ENCODE assay signal across 2 cellular contexts in the genomic region with DNA sequence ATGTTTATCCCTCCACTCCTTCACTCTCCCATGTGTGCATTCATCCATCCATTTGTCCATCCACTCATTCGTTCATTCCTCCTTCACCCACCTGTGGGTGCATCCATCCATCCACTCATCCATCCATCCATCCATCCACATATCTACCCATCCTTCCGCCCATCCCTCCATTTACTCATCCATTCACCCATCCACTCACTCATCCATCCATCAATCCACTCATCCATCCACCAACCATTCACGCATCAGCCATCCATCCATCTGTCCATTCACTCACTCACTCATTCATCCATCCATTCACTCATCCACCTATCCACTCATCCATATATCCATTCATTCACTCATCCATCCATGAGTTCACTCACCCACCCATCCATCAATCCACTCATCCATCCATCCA.
TF ChIP-seq lines count a peak whose summit lies in the region.

No MANE protein-coding gene starts in this region.

TF ChIP-seq in IMR-90, 13 proteins besides CTCF, POLR2A, EP300 and RAD21:
- no peak for TF ChIP-seq NFE2L2 (IDR thresholded peaks at IDR 0.05; ENCODE audit: low read depth, low read length)
- TF ChIP-seq SMC3 (IDR thresholded peaks at IDR 0.05; ENCODE audit: low read depth, low read length), result no peak
- TF ChIP-seq, protein P1, sequence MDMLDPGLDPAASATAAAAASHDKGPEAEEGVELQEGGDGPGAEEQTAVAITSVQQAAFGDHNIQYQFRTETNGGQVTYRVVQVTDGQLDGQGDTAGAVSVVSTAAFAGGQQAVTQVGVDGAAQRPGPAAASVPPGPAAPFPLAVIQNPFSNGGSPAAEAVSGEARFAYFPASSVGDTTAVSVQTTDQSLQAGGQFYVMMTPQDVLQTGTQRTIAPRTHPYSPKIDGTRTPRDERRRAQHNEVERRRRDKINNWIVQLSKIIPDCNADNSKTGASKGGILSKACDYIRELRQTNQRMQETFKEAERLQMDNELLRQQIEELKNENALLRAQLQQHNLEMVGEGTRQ (IDR thresholded peaks at IDR 0.05; ENCODE audit: low read depth, low read length), result no peak
- TF ChIP-seq CHD1 (IDR thresholded peaks at IDR 0.05; ENCODE audit: low read depth, low read length), result no peak
- no peak for TF ChIP-seq MXI1 (IDR thresholded peaks at IDR 0.05; ENCODE audit: borderline replicate concordance, low read depth, low read length)
- TF ChIP-seq, protein P2, sequence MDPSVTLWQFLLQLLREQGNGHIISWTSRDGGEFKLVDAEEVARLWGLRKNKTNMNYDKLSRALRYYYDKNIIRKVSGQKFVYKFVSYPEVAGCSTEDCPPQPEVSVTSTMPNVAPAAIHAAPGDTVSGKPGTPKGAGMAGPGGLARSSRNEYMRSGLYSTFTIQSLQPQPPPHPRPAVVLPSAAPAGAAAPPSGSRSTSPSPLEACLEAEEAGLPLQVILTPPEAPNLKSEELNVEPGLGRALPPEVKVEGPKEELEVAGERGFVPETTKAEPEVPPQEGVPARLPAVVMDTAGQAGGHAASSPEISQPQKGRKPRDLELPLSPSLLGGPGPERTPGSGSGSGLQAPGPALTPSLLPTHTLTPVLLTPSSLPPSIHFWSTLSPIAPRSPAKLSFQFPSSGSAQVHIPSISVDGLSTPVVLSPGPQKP (IDR thresholded peaks at IDR 0.05; ENCODE audit: borderline replicate concordance, low read depth, low read length), result no peak
- TF ChIP-seq MAFK (IDR thresholded peaks at IDR 0.05; ENCODE audit: low read depth, low read length), result no peak
- no peak for TF ChIP-seq RCOR1 (IDR thresholded peaks at IDR 0.05; ENCODE audit: insufficient replicate concordance, low read length)
- TF ChIP-seq CEBPB (IDR thresholded peaks at IDR 0.05; ENCODE audit: low read depth, low read length), result no peak
- TF ChIP-seq RFX5 (IDR thresholded peaks at IDR 0.05; ENCODE audit: low read depth, low read length), result no peak
- TF ChIP-seq FOS (IDR thresholded peaks at IDR 0.05; ENCODE audit: low read depth, low read length), result no peak
- no peak for TF ChIP-seq BHLHE40 (IDR thresholded peaks at IDR 0.05; ENCODE audit: low read depth, low read length)
- TF ChIP-seq MAZ (IDR thresholded peaks at IDR 0.05; ENCODE audit: borderline replicate concordance, low read depth, low read length), result no peak

TF ChIP-seq in K562, 482 proteins besides CTCF, POLR2A, EP300 and RAD21:
- TF ChIP-seq TSC22D4 (tag; IDR thresholded peaks at IDR 0.05) (peak; percentile 85; the same call in 1 of the 2 replicates), ZNF551 (CRISPR knock-in tag; IDR thresholded peaks at IDR 0.05) (no peak)
